ENCODE assay signal across 1 cellular context in the genomic region with DNA sequence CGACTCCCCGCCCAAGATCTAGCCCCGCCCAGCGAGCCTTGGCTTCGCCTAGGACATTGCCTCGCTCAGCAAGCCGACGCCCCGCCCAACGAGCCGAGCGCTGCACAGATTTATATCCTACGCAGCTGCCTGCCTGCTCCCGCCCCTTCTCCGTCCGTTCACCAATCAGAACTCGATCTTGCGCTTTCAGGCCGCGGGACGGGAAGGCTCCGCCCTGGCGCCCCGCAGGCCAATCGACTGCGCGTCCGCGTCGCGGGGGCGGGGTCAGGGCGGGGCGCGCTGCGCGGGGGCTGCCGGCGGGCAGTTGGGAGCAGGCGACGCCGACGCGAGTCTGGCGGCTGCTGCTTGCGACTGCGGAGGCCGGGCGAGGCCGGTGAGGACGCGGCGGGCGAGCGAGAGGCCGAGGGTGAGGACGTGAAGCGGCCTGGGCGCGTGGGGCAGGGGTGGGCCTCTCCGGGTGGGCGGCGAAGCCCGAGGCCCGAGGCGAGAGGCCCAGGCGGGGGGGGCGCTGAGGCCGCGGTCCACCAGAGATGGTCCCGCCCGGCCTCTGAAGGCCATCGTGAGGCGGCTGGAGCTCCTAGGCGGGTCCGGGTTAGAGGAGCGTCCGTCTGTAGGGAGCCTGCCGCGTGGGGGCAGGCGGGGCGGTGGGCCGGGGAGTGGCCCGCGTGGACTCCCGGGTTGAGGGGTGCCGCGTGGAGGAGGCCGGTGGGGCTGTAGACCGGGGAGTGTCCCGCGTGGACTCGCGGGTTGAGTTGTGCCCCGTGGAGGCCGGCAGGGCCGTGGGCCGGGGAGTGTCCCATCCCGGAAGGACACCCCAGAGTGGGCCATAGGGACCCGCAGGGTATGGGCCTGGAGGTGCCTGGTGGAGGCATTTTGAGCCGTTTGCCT.
A peak's percentile ranks its signal among the peaks of the same experiment; 100 is the strongest.
TF ChIP-seq lines count a peak whose summit lies in the region.

FARP2 (plus strand) TSS at position 303 of the 888 bp plus-strand sequence. CDS start 16,823 bp downstream, outside the sequence.

TF ChIP-seq in HepG2, 621 proteins besides CTCF, POLR2A, EP300 and RAD21 (continued from another document and continues in another):
- peak in 1 of 2 experiments; percentile 41; a peak in 1 of 4 replicates for TF ChIP-seq KLF16 (CRISPR knock-in tag; IDR thresholded peaks at IDR 0.05)
- TF ChIP-seq, protein P1, sequence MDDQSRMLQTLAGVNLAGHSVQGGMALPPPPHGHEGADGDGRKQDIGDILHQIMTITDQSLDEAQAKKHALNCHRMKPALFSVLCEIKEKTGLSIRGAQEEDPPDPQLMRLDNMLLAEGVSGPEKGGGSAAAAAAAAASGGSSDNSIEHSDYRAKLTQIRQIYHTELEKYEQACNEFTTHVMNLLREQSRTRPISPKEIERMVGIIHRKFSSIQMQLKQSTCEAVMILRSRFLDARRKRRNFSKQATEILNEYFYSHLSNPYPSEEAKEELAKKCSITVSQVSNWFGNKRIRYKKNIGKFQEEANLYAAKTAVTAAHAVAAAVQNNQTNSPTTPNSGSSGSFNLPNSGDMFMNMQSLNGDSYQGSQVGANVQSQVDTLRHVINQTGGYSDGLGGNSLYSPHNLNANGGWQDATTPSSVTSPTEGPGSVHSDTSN (CRISPR knock-in tag; IDR thresholded peaks at IDR 0.05; ENCODE audit: borderline replicate concordance): 0 out of 2 replicates have a peak, but pooled peaks have one; percentile 46
- TF ChIP-seq, protein P2, sequence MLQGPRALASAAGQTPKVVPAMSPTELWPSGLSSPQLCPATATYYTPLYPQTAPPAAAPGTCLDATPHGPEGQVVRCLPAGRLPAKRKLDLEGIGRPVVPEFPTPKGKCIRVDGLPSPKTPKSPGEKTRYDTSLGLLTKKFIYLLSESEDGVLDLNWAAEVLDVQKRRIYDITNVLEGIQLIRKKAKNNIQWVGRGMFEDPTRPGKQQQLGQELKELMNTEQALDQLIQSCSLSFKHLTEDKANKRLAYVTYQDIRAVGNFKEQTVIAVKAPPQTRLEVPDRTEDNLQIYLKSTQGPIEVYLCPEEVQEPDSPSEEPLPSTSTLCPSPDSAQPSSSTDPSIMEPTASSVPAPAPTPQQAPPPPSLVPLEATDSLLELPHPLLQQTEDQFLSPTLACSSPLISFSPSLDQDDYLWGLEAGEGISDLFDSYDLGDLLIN (CRISPR knock-in tag; IDR thresholded peaks at IDR 0.05; ENCODE audit: borderline replicate concordance): no peak
- no peak for TF ChIP-seq ZNF737 (CRISPR knock-in tag; IDR thresholded peaks at IDR 0.05; ENCODE audit: borderline replicate concordance)
- TF ChIP-seq, protein P3, sequence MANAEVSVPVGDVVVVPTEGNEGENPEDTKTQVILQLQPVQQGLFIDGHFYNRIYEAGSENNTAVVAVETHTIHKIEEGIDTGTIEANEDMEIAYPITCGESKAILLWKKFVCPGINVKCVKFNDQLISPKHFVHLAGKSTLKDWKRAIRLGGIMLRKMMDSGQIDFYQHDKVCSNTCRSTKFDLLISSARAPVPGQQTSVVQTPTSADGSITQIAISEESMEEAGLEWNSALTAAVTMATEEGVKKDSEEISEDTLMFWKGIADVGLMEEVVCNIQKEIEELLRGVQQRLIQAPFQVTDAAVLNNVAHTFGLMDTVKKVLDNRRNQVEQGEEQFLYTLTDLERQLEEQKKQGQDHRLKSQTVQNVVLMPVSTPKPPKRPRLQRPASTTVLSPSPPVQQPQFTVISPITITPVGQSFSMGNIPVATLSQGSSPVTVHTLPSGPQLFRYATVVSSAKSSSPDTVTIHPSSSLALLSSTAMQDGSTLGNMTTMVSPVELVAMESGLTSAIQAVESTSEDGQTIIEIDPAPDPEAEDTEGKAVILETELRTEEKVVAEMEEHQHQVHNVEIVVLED (CRISPR knock-in tag; IDR thresholded peaks at IDR 0.05; ENCODE audit: borderline replicate concordance): peak; percentile 41; the same call in 1 of the 2 replicates
- TF ChIP-seq SRSF4 (IDR thresholded peaks at IDR 0.05; ENCODE audit: low read depth, low read length, poor library complexity, severe bottlenecking): no peak
- no peak for TF ChIP-seq ZNF569 (CRISPR knock-in tag; IDR thresholded peaks at IDR 0.05; ENCODE audit: borderline replicate concordance)
- TF ChIP-seq ZNF761 (CRISPR knock-in tag; conservative IDR thresholded peaks at IDR 0.05): no peak
- no peak for TF ChIP-seq ZBTB3 (CRISPR knock-in tag; IDR thresholded peaks at IDR 0.05; ENCODE audit: borderline replicate concordance, low read depth)
- no peak for TF ChIP-seq RORA (CRISPR knock-in tag; IDR thresholded peaks at IDR 0.05)
- no peak for TF ChIP-seq FOXO4 (CRISPR knock-in tag; conservative IDR thresholded peaks at IDR 0.05)
- no peak; the same call in 1 of the 2 replicates for TF ChIP-seq ZNF431 (CRISPR knock-in tag; IDR thresholded peaks at IDR 0.05; ENCODE audit: borderline replicate concordance, low read depth)
- TF ChIP-seq HNRNPLL (IDR thresholded peaks at IDR 0.05; ENCODE audit: low read depth, low read length, poor library complexity, severe bottlenecking): peak; percentile 80
- no peak for TF ChIP-seq AHDC1 (CRISPR knock-in tag; IDR thresholded peaks at IDR 0.05; ENCODE audit: borderline replicate concordance)
- 0 out of 2 replicates have a peak, but pooled peaks have one; percentile 58 for TF ChIP-seq CHD4 (IDR thresholded peaks at IDR 0.05; ENCODE audit: borderline replicate concordance, low read length)
- TF ChIP-seq KLF13 (CRISPR knock-in tag; IDR thresholded peaks at IDR 0.05): no peak
- no peak for TF ChIP-seq ZNF205 (CRISPR knock-in tag; IDR thresholded peaks at IDR 0.05)
- TF ChIP-seq, protein P4, sequence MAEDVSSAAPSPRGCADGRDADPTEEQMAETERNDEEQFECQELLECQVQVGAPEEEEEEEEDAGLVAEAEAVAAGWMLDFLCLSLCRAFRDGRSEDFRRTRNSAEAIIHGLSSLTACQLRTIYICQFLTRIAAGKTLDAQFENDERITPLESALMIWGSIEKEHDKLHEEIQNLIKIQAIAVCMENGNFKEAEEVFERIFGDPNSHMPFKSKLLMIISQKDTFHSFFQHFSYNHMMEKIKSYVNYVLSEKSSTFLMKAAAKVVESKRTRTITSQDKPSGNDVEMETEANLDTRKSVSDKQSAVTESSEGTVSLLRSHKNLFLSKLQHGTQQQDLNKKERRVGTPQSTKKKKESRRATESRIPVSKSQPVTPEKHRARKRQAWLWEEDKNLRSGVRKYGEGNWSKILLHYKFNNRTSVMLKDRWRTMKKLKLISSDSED (CRISPR knock-in tag; IDR thresholded peaks at IDR 0.05): no peak
- TF ChIP-seq ARID4A (CRISPR knock-in tag; IDR thresholded peaks at IDR 0.05; ENCODE audit: borderline replicate concordance): peak; percentile 87; the same call in 1 of the 2 replicates
- TF ChIP-seq NFYB (CRISPR knock-in tag; IDR thresholded peaks at IDR 0.05): peak; percentile 75
- no peak for TF ChIP-seq SMARCE1 (IDR thresholded peaks at IDR 0.05; ENCODE audit: borderline replicate concordance)
- peak; percentile 72 for TF ChIP-seq KMT2A (CRISPR knock-in tag; IDR thresholded peaks at IDR 0.05)
- TF ChIP-seq, protein P5, sequence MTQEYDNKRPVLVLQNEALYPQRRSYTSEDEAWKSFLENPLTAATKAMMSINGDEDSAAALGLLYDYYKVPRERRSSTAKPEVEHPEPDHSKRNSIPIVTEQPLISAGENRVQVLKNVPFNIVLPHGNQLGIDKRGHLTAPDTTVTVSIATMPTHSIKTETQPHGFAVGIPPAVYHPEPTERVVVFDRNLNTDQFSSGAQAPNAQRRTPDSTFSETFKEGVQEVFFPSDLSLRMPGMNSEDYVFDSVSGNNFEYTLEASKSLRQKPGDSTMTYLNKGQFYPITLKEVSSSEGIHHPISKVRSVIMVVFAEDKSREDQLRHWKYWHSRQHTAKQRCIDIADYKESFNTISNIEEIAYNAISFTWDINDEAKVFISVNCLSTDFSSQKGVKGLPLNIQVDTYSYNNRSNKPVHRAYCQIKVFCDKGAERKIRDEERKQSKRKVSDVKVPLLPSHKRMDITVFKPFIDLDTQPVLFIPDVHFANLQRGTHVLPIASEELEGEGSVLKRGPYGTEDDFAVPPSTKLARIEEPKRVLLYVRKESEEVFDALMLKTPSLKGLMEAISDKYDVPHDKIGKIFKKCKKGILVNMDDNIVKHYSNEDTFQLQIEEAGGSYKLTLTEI (CRISPR knock-in tag; conservative IDR thresholded peaks at IDR 0.05): no peak
- TF ChIP-seq WIZ (CRISPR knock-in tag; IDR thresholded peaks at IDR 0.05): no peak
- TF ChIP-seq ZNF30 (CRISPR knock-in tag; IDR thresholded peaks at IDR 0.05): no peak
- TF ChIP-seq ZNF772 (CRISPR knock-in tag; IDR thresholded peaks at IDR 0.05): peak; percentile 81; the same call in 1 of the 2 replicates
- no peak for TF ChIP-seq HNF1B (CRISPR knock-in tag; IDR thresholded peaks at IDR 0.05)
